3 cellular contexts compared by ENCODE assay signal in genomic region chr5:125177340-125177739, GRCh38.
TF ChIP-seq lines count a peak whose summit lies in the region.

No MANE protein-coding gene starts in this region.

TF ChIP-seq in HepG2, 621 proteins besides CTCF, POLR2A, EP300 and RAD21:
- TF ChIP-seq CEBPB (IDR thresholded peaks at IDR 0.05; ENCODE audit: borderline replicate concordance, low read depth, low read length): peak; percentile 29; the same call in 1 of the 2 replicates
- TF ChIP-seq HNF4A (CRISPR knock-in tag; IDR thresholded peaks at IDR 0.05): no peak
- TF ChIP-seq ZNF546 (CRISPR knock-in tag; conservative IDR thresholded peaks at IDR 0.05): no peak

TF ChIP-seq in IMR-90, 13 proteins besides CTCF, POLR2A, EP300 and RAD21:
- TF ChIP-seq SMC3 (IDR thresholded peaks at IDR 0.05; ENCODE audit: low read depth, low read length): no peak
- TF ChIP-seq CEBPB (IDR thresholded peaks at IDR 0.05; ENCODE audit: low read depth, low read length): peak; percentile 77
- TF ChIP-seq ELK1 (IDR thresholded peaks at IDR 0.05; ENCODE audit: borderline replicate concordance, low read depth, low read length): no peak
- no peak for TF ChIP-seq USF2 (IDR thresholded peaks at IDR 0.05; ENCODE audit: low read depth, low read length)
- no peak for TF ChIP-seq MXI1 (IDR thresholded peaks at IDR 0.05; ENCODE audit: borderline replicate concordance, low read depth, low read length)
TF ChIP-seq in IMR-90: peak in this region for 1.

TF ChIP-seq in H1, 55 proteins besides CTCF, POLR2A, EP300 and RAD21:
- TF ChIP-seq CEBPB (IDR thresholded peaks at IDR 0.05; ENCODE audit: low read depth, low read length): peak; percentile 75; the same call in 1 of the 2 replicates
- no peak for TF ChIP-seq JUND (IDR thresholded peaks at IDR 0.05; ENCODE audit: low read length)
- no peak for TF ChIP-seq NRF1 (IDR thresholded peaks at IDR 0.05; ENCODE audit: low read depth, low read length)
TF ChIP-seq in H1: peak in this region for 1.
